ENCODE assay signal across 8 cellular contexts in genomic region chr9:127450170-127450830, GRCh38. TPM values are rescaled to one million over a fixed set of nuclear protein-coding genes. Genes with fewer than 3 reads are reported as not detected.
A peak's percentile ranks its signal among the peaks of the same experiment; 100 is the strongest.
DNase-seq lines count a peak whose midpoint lies in the region; ATAC-seq and TF ChIP-seq lines count a peak whose summit lies in the region.

No MANE protein-coding gene starts in this region.

- H2AFZ ChIP-seq in mesenchymal stem cell (ENCODE audit: low read depth, low read length): no peak overlapping the region

- H2BK12ac ChIP-seq in mesenchymal stem cell (ENCODE audit: low read length in 2 of 2): no peak overlapping the region

- no peak for TF ChIP-seq POLR2A in uterus (IDR thresholded peaks at IDR 0.05)

- no peak overlapping the region for H2BK15ac ChIP-seq in mesenchymal stem cell (ENCODE audit: low read depth, poor library complexity, severe bottlenecking)

- H3K79me1 ChIP-seq in mesenchymal stem cell (replicated peaks; ENCODE audit: low read length, poor library complexity, severe bottlenecking): peaks cover 15% of the 10 kb centered on the region

- peaks cover 83% of the 10 kb centered on the region for H3K36me3 ChIP-seq in NT2/D1 (ENCODE audit: insufficient read depth, insufficient read length, low read length)
- peaks cover 58 to 62% of the 10 kb centered on the region in 2 experiments for H3K36me3 ChIP-seq in mesenchymal stem cell (ENCODE audit: control insufficient read depth in 1 of 2, insufficient read depth in 2 of 2, low read depth in 1 of 2, low read length in 2 of 2)
- no peaks in the 10 kb centered on the region for H3K36me3 ChIP-seq in uterus

- H4K8ac ChIP-seq in mesenchymal stem cell (ENCODE audit: low read length): no peak overlapping the region

- H2BK5ac ChIP-seq in mesenchymal stem cell (ENCODE audit: low read depth, low read length, poor library complexity, severe bottlenecking): no peak overlapping the region

- H2BK120ac ChIP-seq in mesenchymal stem cell (ENCODE audit: low read depth, low read length): no peak overlapping the region

- WGBS in mesenchymal stem cell: under 1% methylated on average over 16 of the region's 16 CpGs

- H3K14ac ChIP-seq in mesenchymal stem cell (ENCODE audit: low read length in 2 of 2): peak overlapping the region in 1 of 2 experiments; percentile 29

- H3K9me3 ChIP-seq in NT2/D1 (ENCODE audit: insufficient read depth, low read length) (peaks cover 5% of the 10 kb centered on the region), mesenchymal stem cell (ENCODE audit: control insufficient read depth, low read length) (no peaks in the 10 kb centered on the region), uterus (no peaks in the 10 kb centered on the region)

- no peak overlapping the region for H4K91ac ChIP-seq in mesenchymal stem cell (ENCODE audit: low read length)

- no peak for ATAC-seq in GM19397 (IDR thresholded peaks at IDR 0.05; ENCODE audit: unreplicated experiment)

- no peak overlapping the region for H3K4ac ChIP-seq in mesenchymal stem cell (ENCODE audit: low read depth in 1 of 2, low read length in 2 of 2)

- TF ChIP-seq CTCF in coronary artery (IDR thresholded peaks at IDR 0.05) (no peak), uterus (IDR thresholded peaks at IDR 0.05) (no peak)

- H3K9ac ChIP-seq in NT2/D1 (ENCODE audit: insufficient read length, low read depth) (peak overlapping the region; percentile 100), mesenchymal stem cell (ENCODE audit: low read length) (peak overlapping the region; percentile 97)

- peak overlapping the region; percentile 78 for H3K4me2 ChIP-seq in mesenchymal stem cell (ENCODE audit: low read length, poor library complexity, severe bottlenecking)

- H3K4me1 ChIP-seq in NT2/D1 (ENCODE audit: insufficient read depth, insufficient read length) (peaks cover 7% of the 10 kb centered on the region), mesenchymal stem cell (ENCODE audit: control insufficient read depth, insufficient read depth, low read depth, low read length) (peaks cover 14% of the 10 kb centered on the region), uterus (peaks cover 5 to 15% of the 10 kb centered on the region in 2 donors)

- H3K27ac ChIP-seq in coronary artery: peak overlapping the region; percentile 97 to 98
- peak overlapping the region; percentile 82 for H3K27ac ChIP-seq in mesenchymal stem cell (ENCODE audit: low read length, poor library complexity, severe bottlenecking)
- H3K27ac ChIP-seq in uterus: peak overlapping the region; percentile 88 to 95

- H3K27me3 ChIP-seq in NT2/D1 (ENCODE audit: insufficient read depth, insufficient read length) (no peaks in the 10 kb centered on the region), mesenchymal stem cell (ENCODE audit: control insufficient read depth in 1 of 2, insufficient read depth in 1 of 2, low read length in 2 of 2) (no peaks in the 10 kb centered on the region), uterus (no peaks in the 10 kb centered on the region)

- H3K23ac ChIP-seq in mesenchymal stem cell (ENCODE audit: low read length in 2 of 2): peak overlapping the region in 1 of 2 experiments; percentile 46

- intact Hi-C loops in uterus (cut with DNase I; ENCODE audit: low total_unique reads): no loop called here

- peak overlapping the region; percentile 10 to 86 for H3K18ac ChIP-seq in mesenchymal stem cell (ENCODE audit: low read depth in 1 of 2, low read length in 2 of 2)

- H2AK5ac ChIP-seq in mesenchymal stem cell (ENCODE audit: low read length, severe bottlenecking): no peak overlapping the region

- DNase-seq in NCI-H748 (lab: John Stamatoyannopoulos, UW; ENCODE audit: unreplicated experiment) (peak; percentile 40), NCI-H748 treated with DMSO at 0.1 percent for 48 hours (lab: John Stamatoyannopoulos, UW) (no peak), NT2/D1 (ENCODE audit: low read depth, low spot score) (no peak), coronary artery (ENCODE audit: low spot score) (no peak), mesenchymal stem cell (peak; percentile 63), uterus (peak in 1 of 2 donors; percentile 30), globus pallidus (ENCODE audit: low spot score) (no peak)

- H3K4me3 ChIP-seq in NT2/D1 (ENCODE audit: insufficient read length, low read depth) (peak overlapping the region; percentile 100), coronary artery (peak overlapping the region; percentile 90), mesenchymal stem cell (ENCODE audit: insufficient read depth in 1 of 2, low read depth in 1 of 2, low read length in 2 of 2) (peak overlapping the region; percentile 85 to 94), uterus (peak overlapping the region; percentile 75 to 79)

RNA-seq across cellular contexts. Expression of gene RPL12, which starts 0.9 kb away (rescaled TPM):
- 2,850 TPM for polyA plus RNA-seq in mesenchymal stem cell (2013, experiment 1 of 2)
- 2,702 TPM for polyA plus RNA-seq in mesenchymal stem cell (2013, experiment 2 of 2)
- total RNA-seq in uterus: 1,000 to 10,000 TPM in 3 of 4 donors, 100 to 1,000 TPM in 1; 999 to 4,423 (median 2,373) TPM

RNA-seq across cellular contexts. Expression of gene LRSAM1, which starts 1.0 kb away (rescaled TPM):
- 7.9 TPM for polyA plus RNA-seq in mesenchymal stem cell (2013, experiment 1 of 2)
- 7.2 TPM for polyA plus RNA-seq in mesenchymal stem cell (2013, experiment 2 of 2)
- 10 to 100 TPM in 2 of 4 donors, 1 to 10 TPM in 2; 6.5 to 25.9 (median 11.3) TPM for total RNA-seq in uterus

RNA-seq across cellular contexts. Expression of gene ZNF79, which starts 26.1 kb away (rescaled TPM):
- 3.0 TPM for polyA plus RNA-seq in mesenchymal stem cell (2013, experiment 1 of 2)
- polyA plus RNA-seq in mesenchymal stem cell (2013, experiment 2 of 2): 3.0 TPM
- total RNA-seq in uterus: 10 to 100 TPM in 3 of 4 donors, 1 to 10 TPM in 1; 3.8 to 14.1 (median 13.4) TPM

RNA-seq across cellular contexts. Expression of gene SLC2A8, which starts 53.3 kb away (rescaled TPM):
- 6.3 TPM for polyA plus RNA-seq in mesenchymal stem cell (2013, experiment 1 of 2)
- polyA plus RNA-seq in mesenchymal stem cell (2013, experiment 2 of 2): 6.8 TPM
- total RNA-seq in uterus: 10 to 100 TPM in 2 of 4 donors, 1 to 10 TPM in 2; 1.8 to 45.1 (median 10.5) TPM

Comparison
In these comparisons a context has a peak if more than half of its experiments do, and no peak if none do; other contexts are left out.
1. DNase-seq: peak in NCI-H748 (single experiment) and mesenchymal stem cell (single experiment); none in NCI-H748 treated with DMSO at 0.1 percent for 48 hours (single experiment), NT2/D1 (single experiment), coronary artery (single experiment) and globus pallidus (single experiment).
2. Peak in every context shown above with its lines, with median percentiles within 50 percentile points of each other: H3K4me3 ChIP-seq and H3K27ac ChIP-seq.